Comparison of ENCODE assay signal across 8 cellular contexts in the genomic region with DNA sequence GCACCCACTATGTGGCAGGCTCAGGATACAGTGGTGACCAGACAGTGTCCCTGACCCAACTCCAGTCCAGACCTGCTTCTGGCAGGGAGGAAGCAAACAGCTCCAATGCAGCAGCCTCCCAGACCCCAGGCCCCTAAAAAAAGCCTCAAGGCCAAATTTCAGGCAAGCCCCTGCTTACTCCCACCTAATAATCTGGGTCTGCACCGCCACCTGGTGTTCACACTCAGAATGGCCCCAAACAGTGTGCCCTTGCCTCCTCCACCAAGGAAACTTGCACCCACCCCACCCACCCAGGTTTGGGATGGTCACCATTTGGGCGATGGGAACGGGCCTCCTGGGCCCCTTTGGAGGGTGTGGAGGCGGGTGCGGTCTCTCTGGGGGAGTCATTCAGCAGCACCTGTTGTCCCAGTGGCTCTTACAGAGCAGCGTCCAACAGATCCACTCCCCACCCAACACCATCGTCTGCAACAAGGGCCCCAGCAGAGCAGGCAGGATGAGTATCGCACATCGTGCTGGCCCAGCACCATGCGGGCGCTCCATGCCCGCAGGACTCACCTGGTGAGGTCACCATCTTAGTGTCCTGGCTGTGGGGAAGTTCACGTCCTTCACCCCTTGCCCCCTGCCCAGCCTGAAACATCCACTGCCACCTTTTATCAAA. TPM values are rescaled to one million over a fixed set of nuclear protein-coding genes. Genes with fewer than 3 reads are reported as not detected.
A peak's percentile ranks its signal among the peaks of the same experiment; 100 is the strongest.
DNase-seq lines count a peak whose midpoint lies in the region; ATAC-seq and TF ChIP-seq lines count a peak whose summit lies in the region.

No MANE protein-coding gene starts in this region.

- no peaks in the 10 kb centered on the region for H3K4me1 ChIP-seq in right lobe of liver

- no peaks in the 10 kb centered on the region for H3K9me3 ChIP-seq in right lobe of liver

- H3K4me1 Mint-ChIP-seq in central memory CD8-positive, alpha-beta T cell = peaks cover 12% of the 10 kb centered on the region

- no peak overlapping the region for H3K27ac Mint-ChIP-seq in central memory CD8-positive, alpha-beta T cell (ENCODE audit: low read depth)

- H3K36me3 Mint-ChIP-seq in central memory CD8-positive, alpha-beta T cell (ENCODE audit: insufficient read depth) = peaks cover 1% of the 10 kb centered on the region

- no peak overlapping the region for H3K4me3 ChIP-seq in right lobe of liver

- 0% methylated on average over 1 of the region's 13 CpGs for WGBS in right lobe of liver (ENCODE audit: insufficient coverage, low coverage, low lambda C conversion rate, missing lambda C conversion rate)

- intact Hi-C loops in right lobe of liver (cut with DNase I) = loop anchor here in 1 of 2 donors (10.0 kb wide), 1 partner anchor 205 kb away; a partner anchor contains a TSS

- no peaks in the 10 kb centered on the region for H3K27me3 ChIP-seq in right lobe of liver

- H3K27me3 Mint-ChIP-seq in central memory CD8-positive, alpha-beta T cell = no peaks in the 10 kb centered on the region

- no peaks in the 10 kb centered on the region for H3K9me3 Mint-ChIP-seq in central memory CD8-positive, alpha-beta T cell

- no peak overlapping the region for H3K4me3 Mint-ChIP-seq in central memory CD8-positive, alpha-beta T cell

- DNase-seq in GM03348 (ENCODE audit: low spot score) (peak; percentile 82), right lobe of liver (no peak)
- DNase-seq in activated CD4-positive, CD25-positive, alpha-beta regulatory T cell (lab: John Stamatoyannopoulos, UW) = peak; percentile 10 to 57 (median 40)
- peak; percentile 44 to 63 for DNase-seq in central memory CD8-positive, alpha-beta T cell (ENCODE audit: low spot score in 2 of 2)
- peak; percentile 88 for DNase-seq in stimulated activated CD8-positive, alpha-beta memory T cell treated with anti-CD3 and anti-CD28 coated beads, Interleukin-4, amount 100 ng/mL, for 48 hours

- no peak overlapping the region for H3K27ac ChIP-seq in right lobe of liver

- no peak for ATAC-seq in central memory CD8-positive, alpha-beta T cell (replicated peaks; ENCODE audit: extremely low read depth, poor library complexity, severe bottlenecking)
- ATAC-seq in right lobe of liver (peak; percentile 32 to 68 (median 60)), GM21619 (IDR thresholded peaks at IDR 0.05; ENCODE audit: unreplicated experiment) (no peak), GM18511 (IDR thresholded peaks at IDR 0.05; ENCODE audit: unreplicated experiment) (no peak)

- TF ChIP-seq POLR2A in right lobe of liver (IDR thresholded peaks at IDR 0.05) = no peak

- TF ChIP-seq CTCF in LNCAP (IDR thresholded peaks at IDR 0.05) (peak; percentile 78), right lobe of liver (IDR thresholded peaks at IDR 0.05) (peak; percentile 54 to 80 (median 70))

- no peaks in the 10 kb centered on the region for H3K36me3 ChIP-seq in right lobe of liver

RNA-seq across cellular contexts. Expression of a gene that starts 17.3 kb away (rescaled TPM):
- 1 to 10 TPM; 2.0 to 7.8 (median 2.8) TPM for total RNA-seq in right lobe of liver

RNA-seq across cellular contexts. Expression of a gene that starts 19.1 kb away (rescaled TPM):
- 10 to 100 TPM; 10.5 to 19.4 (median 14.0) TPM for total RNA-seq in right lobe of liver

RNA-seq across cellular contexts. Expression of a gene that starts 46.8 kb away (rescaled TPM):
- total RNA-seq in right lobe of liver = under 1 TPM in 5 of 6 experiments, not detected in 1; 0.06 to 0.39 (median 0.26) TPM

Comparison
In these comparisons a context has a peak if more than half of its experiments do, and no peak if none do; other contexts are left out.
1. DNase-seq: peak in GM03348 (single experiment), activated CD4-positive, CD25-positive, alpha-beta regulatory T cell (4 of 4), central memory CD8-positive, alpha-beta T cell (2 of 2) and stimulated activated CD8-positive, alpha-beta memory T cell treated with anti-CD3 and anti-CD28 coated beads, Interleukin-4, amount 100 ng/mL, for 48 hours (single experiment); none in right lobe of liver (0 of 3).
2. ATAC-seq: peak in right lobe of liver (4 of 4); none in central memory CD8-positive, alpha-beta T cell (single experiment), GM21619 (single experiment) and GM18511 (single experiment).